18 cellular contexts compared by ENCODE assay signal in genomic region chr6:47716207-47716606, GRCh38. TPM values are rescaled to one million over a fixed set of nuclear protein-coding genes. Genes with fewer than 3 reads are reported as not detected.
"Had no signal": no experiment of that assay in that cellular context is flagged by ENCODE, and none has a peak within 500 bp of the region (broad histone marks: within the 10 kb centered on the region; RNA-seq: fewer than 3 reads in every experiment).

No MANE protein-coding gene starts in this region.

- H3K4me1 Mint-ChIP-seq: nephron had no signal

- H3K4me2 ChIP-seq: smooth muscle cell had no signal

- H3K9me3 ChIP-seq: adrenal gland, breast epithelium had no signal

- H3K4me3 Mint-ChIP-seq: activated CD4-positive, alpha-beta T cell treated with anti-CD3 and anti-CD28 coated beads, Interleukin-2, amount 10 ng/mL, durations not matched to agents 7 days and 5 days; nephron had no signal

- H3K27ac Mint-ChIP-seq: activated CD4-positive, alpha-beta T cell treated with anti-CD3 and anti-CD28 coated beads, Interleukin-2, amount 10 ng/mL, durations not matched to agents 7 days and 5 days; nephron had no signal

- H3K9me3 Mint-ChIP-seq: nephron had no signal

- DNase-seq: activated CD4-positive, alpha-beta T cell treated with anti-CD3 and anti-CD28 coated beads, Interleukin-2, amount 10 ng/mL, durations not matched to agents 7 days and 5 days; activated CD4-positive, CD25-positive, alpha-beta regulatory T cell; activated CD8-positive, alpha-beta memory T cell treated with anti-CD3 and anti-CD28 coated beads for 24 hours; activated CD8-positive, alpha-beta memory T cell treated with anti-CD3 and anti-CD28 coated beads, Interleukin-2, amount 50 U/mL, for 48 hours; adrenal gland; effector CD4-positive, alpha-beta T cell; kidney; midbrain; stimulated activated CD4-positive, alpha-beta T cell treated with anti-CD3 and anti-CD28 coated beads, Interleukin-4, amount 100 ng/mL, for 1 hour; T1000 had no signal

- H3K27ac ChIP-seq: adrenal gland, breast epithelium had no signal

- H3K36me3 ChIP-seq: adrenal gland, breast epithelium had no signal

- H3K27me3 ChIP-seq: adrenal gland, breast epithelium had no signal

- H3K4me1 ChIP-seq: adrenal gland, breast epithelium had no signal

- ATAC-seq: left lobe of liver, sciatic nerve had no signal

- H3K4me3 ChIP-seq: adrenal gland, breast epithelium, lung, smooth muscle cell had no signal

RNA-seq across cellular contexts. Expression of gene ADGRF4, which starts 17.8 kb away (rescaled TPM):
- total RNA-seq: activated CD4-positive, alpha-beta T cell treated with anti-CD3 and anti-CD28 coated beads, Interleukin-2, amount 10 ng/mL, durations not matched to agents 7 days and 5 days; frontal cortex; kidney; left lobe of liver; sciatic nerve; T-helper 1 cell treated with Interleukin-12 subunit alpha and Interleukin-12 subunit beta and Interleukin-4 antibody, amounts not matched to agents 30 ng/mL and 1 ng/mL, for 36 hours had no signal
